8 cellular contexts compared by ENCODE assay signal in genomic region chr3:13346481-13347389, GRCh38.
A peak's percentile ranks its signal among the peaks of the same experiment; 100 is the strongest.
DNase-seq lines count a peak whose midpoint lies in the region; ATAC-seq lines count a peak whose summit lies in the region.

No MANE protein-coding gene starts in this region.

- no peak for ATAC-seq in HG03045 (IDR thresholded peaks at IDR 0.05; ENCODE audit: unreplicated experiment)
- ATAC-seq in HG03457 (IDR thresholded peaks at IDR 0.05; ENCODE audit: unreplicated experiment): no peak

- DNase-seq in activated gamma-delta T cell treated with Interleukin-2 at 50 U/mL for 16 hours (peak; percentile 73), activated gamma-delta T cell (lab: John Stamatoyannopoulos, UW) (no peak), activated T-cell treated with anti-CD3 and anti-CD28 coated beads for 24 hours (ENCODE audit: low read depth) (peak; percentile 68), iPS DF 19.7 (ENCODE audit: low read depth, low spot score) (peak; percentile 71), NCI-H774 (lab: John Stamatoyannopoulos, UW) (no peak)
- DNase-seq in stimulated activated CD4-positive, alpha-beta T cell treated with anti-CD3 and anti-CD28 coated beads, TNF-alpha, amount 100 ng/mL, for 4 hours (ENCODE audit: low read depth in 3 of 3): peak; percentile 37 to 55 (median 49)

Comparison
In these comparisons a context has a peak if more than half of its experiments do, and no peak if none do; other contexts are left out.
1. DNase-seq: peak in activated gamma-delta T cell treated with Interleukin-2 at 50 U/mL for 16 hours (single experiment), activated T-cell treated with anti-CD3 and anti-CD28 coated beads for 24 hours (single experiment), iPS DF 19.7 (single experiment) and stimulated activated CD4-positive, alpha-beta T cell treated with anti-CD3 and anti-CD28 coated beads, TNF-alpha, amount 100 ng/mL, for 4 hours (3 of 3); none in activated gamma-delta T cell (single experiment) and NCI-H774 (single experiment).